In genomic region chr6:352896-353470, GRCh38 we compare ENCODE assay signal across 19 cellular contexts. TPM values are rescaled to one million over a fixed set of nuclear protein-coding genes. Genes with fewer than 3 reads are reported as not detected.
DNase-seq lines count a peak whose midpoint lies in the region; ATAC-seq and TF ChIP-seq lines count a peak whose summit lies in the region.
"Had no signal": no experiment of that assay in that cellular context is flagged by ENCODE, and none has a peak within 500 bp of the region (broad histone marks: within the 10 kb centered on the region; RNA-seq: fewer than 3 reads in every experiment).

No MANE protein-coding gene starts in this region.

- peak overlapping the region; percentile 97 for H3K27ac ChIP-seq in OCI-LY1 (ENCODE audit: low read depth, low read length, poor library complexity, severe bottlenecking)
- H3K27ac ChIP-seq: A549, BLaER1 had no signal

- H3K4me1 Mint-ChIP-seq in natural killer cell treated with Interleukin-12 subunit alpha and Interleukin-12 subunit beta and Interleukin-15 and Interleukin-18, amount 100 ng/mL, for 72 hours (ENCODE audit: low read depth in 2 of 2): peaks cover 9 to 12% of the 10 kb centered on the region in 2 donors
- H3K4me1 Mint-ChIP-seq in natural killer cell (peaks cover 3 to 28% of the 10 kb centered on the region in 2 donors), endothelial cell (ENCODE audit: unreplicated experiment) (peaks cover 7% of the 10 kb centered on the region)
- H3K4me1 Mint-ChIP-seq in stimulated activated naive B cell treated with anti-CD40 and anti-IgM and Interleukin-4, amounts not matched to agents 10 μg/mL and 1 μg/mL and 100 μg/mL, for 72 hours: peaks cover 48 to 85% of the 10 kb centered on the region in 2 donors
- H3K4me1 Mint-ChIP-seq: CD4-positive, alpha-beta memory T cell had no signal

- no peaks in the 10 kb centered on the region for H3K79me2 ChIP-seq in OCI-LY1 (ENCODE audit: insufficient read depth, low read length)

- H3K27ac Mint-ChIP-seq in natural killer cell treated with Interleukin-12 subunit alpha and Interleukin-12 subunit beta and Interleukin-15 and Interleukin-18, amount 100 ng/mL, for 72 hours: no peak overlapping the region
- H3K27ac Mint-ChIP-seq in natural killer cell (peak overlapping the region in 1 of 2 donors; percentile 18), endothelial cell (ENCODE audit: unreplicated experiment) (no peak overlapping the region)
- peak overlapping the region; percentile 44 for H3K27ac Mint-ChIP-seq in stimulated activated naive B cell treated with anti-CD40 and anti-IgM and Interleukin-4, amounts not matched to agents 10 μg/mL and 1 μg/mL and 100 μg/mL, for 72 hours
- H3K27ac Mint-ChIP-seq: CD4-positive, alpha-beta memory T cell; GM23338 had no signal

- H4K20me1 ChIP-seq in OCI-LY1 (ENCODE audit: insufficient read depth, low read length): no peaks in the 10 kb centered on the region
- H4K20me1 ChIP-seq: BLaER1 had no signal

- H3K4me1 ChIP-seq in OCI-LY1 (ENCODE audit: insufficient read depth, low read length, severe bottlenecking): peaks cover 88% of the 10 kb centered on the region
- H3K4me1 ChIP-seq: A549 had no signal

- ATAC-seq in natural killer cell treated with Interleukin-12 subunit alpha and Interleukin-12 subunit beta and Interleukin-15 and Interleukin-18, amount 100 ng/mL, for 72 hours: no peak
- no peak for ATAC-seq in natural killer cell
- no peak for ATAC-seq in stimulated activated naive B cell treated with anti-CD40 and anti-IgM and Interleukin-4, amounts not matched to agents 10 μg/mL and 1 μg/mL and 100 μg/mL, for 72 hours (replicated peaks)
- ATAC-seq: A549, GM23338, HCT116 had no signal

- no peak overlapping the region for H3K4me3 Mint-ChIP-seq in natural killer cell treated with Interleukin-12 subunit alpha and Interleukin-12 subunit beta and Interleukin-15 and Interleukin-18, amount 100 ng/mL, for 72 hours
- H3K4me3 Mint-ChIP-seq in natural killer cell (no peak overlapping the region), endothelial cell (ENCODE audit: unreplicated experiment) (peak overlapping the region; percentile 68)
- H3K4me3 Mint-ChIP-seq in stimulated activated naive B cell treated with anti-CD40 and anti-IgM and Interleukin-4, amounts not matched to agents 10 μg/mL and 1 μg/mL and 100 μg/mL, for 72 hours: no peak overlapping the region
- H3K4me3 Mint-ChIP-seq: CD4-positive, alpha-beta memory T cell; GM23338; IgD-negative memory B cell had no signal

- H3K9me3 Mint-ChIP-seq in natural killer cell treated with Interleukin-12 subunit alpha and Interleukin-12 subunit beta and Interleukin-15 and Interleukin-18, amount 100 ng/mL, for 72 hours: no peaks in the 10 kb centered on the region
- H3K9me3 Mint-ChIP-seq in natural killer cell (no peaks in the 10 kb centered on the region), endothelial cell (ENCODE audit: unreplicated experiment) (peaks cover 41% of the 10 kb centered on the region)
- peaks cover 0 to 4% of the 10 kb centered on the region in 2 donors for H3K9me3 Mint-ChIP-seq in stimulated activated naive B cell treated with anti-CD40 and anti-IgM and Interleukin-4, amounts not matched to agents 10 μg/mL and 1 μg/mL and 100 μg/mL, for 72 hours

- TF ChIP-seq CTCF in natural killer cell (IDR thresholded peaks at IDR 0.05) (no peak), OCI-LY1 (IDR thresholded peaks at IDR 0.05; ENCODE audit: low read length) (no peak), endothelial cell (IDR thresholded peaks at IDR 0.05; ENCODE audit: unreplicated experiment) (no peak)

- no peaks in the 10 kb centered on the region for H3K27me3 ChIP-seq in OCI-LY1 (ENCODE audit: insufficient read depth, low read length)
- H3K27me3 ChIP-seq: BLaER1 had no signal

- no peaks in the 10 kb centered on the region for H3K9me2 ChIP-seq in OCI-LY1 (ENCODE audit: low read depth, low read length)

- H3K9me3 ChIP-seq in OCI-LY1 (ENCODE audit: low read length): no peaks in the 10 kb centered on the region
- H3K9me3 ChIP-seq: A549, BLaER1 had no signal

- no peaks in the 10 kb centered on the region for H3F3A ChIP-seq in OCI-LY1 (ENCODE audit: insufficient read depth, low read length)

- intact Hi-C loops in natural killer cell (cut with micrococcal nuclease): no loop called here

- H3K36me3 Mint-ChIP-seq in natural killer cell treated with Interleukin-12 subunit alpha and Interleukin-12 subunit beta and Interleukin-15 and Interleukin-18, amount 100 ng/mL, for 72 hours: peaks cover 5% of the 10 kb centered on the region
- H3K36me3 Mint-ChIP-seq in natural killer cell: peaks cover 6% of the 10 kb centered on the region
- peaks cover 52% of the 10 kb centered on the region for H3K36me3 Mint-ChIP-seq in endothelial cell (ENCODE audit: low read depth, unreplicated experiment)
- peaks cover 28 to 49% of the 10 kb centered on the region in 2 donors for H3K36me3 Mint-ChIP-seq in stimulated activated naive B cell treated with anti-CD40 and anti-IgM and Interleukin-4, amounts not matched to agents 10 μg/mL and 1 μg/mL and 100 μg/mL, for 72 hours

- H3K9ac ChIP-seq in OCI-LY1 (ENCODE audit: low read length): peak overlapping the region; percentile 37
- H3K9ac ChIP-seq: BLaER1 had no signal

- H3K36me3 ChIP-seq in OCI-LY1 (ENCODE audit: insufficient read depth, low read length): no peaks in the 10 kb centered on the region

- peak; percentile 54 for DNase-seq in natural killer cell treated with Interleukin-12 subunit alpha and Interleukin-12 subunit beta and Interleukin-15 and Interleukin-18, amount 100 ng/mL, for 72 hours (ENCODE audit: low spot score)
- DNase-seq in natural killer cell (no peak), endothelial cell (ENCODE audit: low spot score) (no peak), SHP77 (lab: John Stamatoyannopoulos, UW) (no peak), AG08395 (ENCODE audit: low spot score) (no peak)
- no peak for DNase-seq in stimulated activated naive B cell treated with anti-CD40 and anti-IgM and Interleukin-4, amounts not matched to agents 10 μg/mL and 1 μg/mL and 100 μg/mL, for 72 hours
- no peak for DNase-seq in activated naive CD4-positive, alpha-beta T cell treated with Interleukin-2 at 50 U/mL for 16 hours
- DNase-seq: CD4-positive, alpha-beta memory T cell; DMS53; NCI-H1105 treated with DMSO at 0.1 percent for 48 hours; NCI-H1694; NCI-H2081 treated with DMSO at 0.1 percent for 48 hours had no signal

- no peak overlapping the region for H2AFZ ChIP-seq in OCI-LY1 (ENCODE audit: low read length)
- H2AFZ ChIP-seq: GM23338 had no signal

- peak overlapping the region; percentile 7 for H3K4me3 ChIP-seq in OCI-LY1 (ENCODE audit: low read depth, low read length, poor library complexity, severe bottlenecking)
- H3K4me3 ChIP-seq: A549, BLaER1, GM23338 had no signal

- peak overlapping the region; percentile 40 for H3K4me2 ChIP-seq in OCI-LY1 (ENCODE audit: low read length)
- H3K4me2 ChIP-seq: A549, BLaER1, GM23338 had no signal

- no peaks in the 10 kb centered on the region for H3K27me3 Mint-ChIP-seq in natural killer cell treated with Interleukin-12 subunit alpha and Interleukin-12 subunit beta and Interleukin-15 and Interleukin-18, amount 100 ng/mL, for 72 hours
- no peaks in the 10 kb centered on the region for H3K27me3 Mint-ChIP-seq in natural killer cell (ENCODE audit: low read depth in 2 of 2)
- peaks cover 32% of the 10 kb centered on the region for H3K27me3 Mint-ChIP-seq in endothelial cell (ENCODE audit: unreplicated experiment)
- no peaks in the 10 kb centered on the region for H3K27me3 Mint-ChIP-seq in stimulated activated naive B cell treated with anti-CD40 and anti-IgM and Interleukin-4, amounts not matched to agents 10 μg/mL and 1 μg/mL and 100 μg/mL, for 72 hours
- H3K27me3 Mint-ChIP-seq: CD4-positive, alpha-beta memory T cell; IgD-negative memory B cell had no signal

RNA-seq across cellular contexts. Expression of gene IRF4, which starts 38.6 kb away (rescaled TPM):
- total RNA-seq in natural killer cell treated with Interleukin-12 subunit alpha and Interleukin-12 subunit beta and Interleukin-15 and Interleukin-18, amount 100 ng/mL, for 72 hours: 100 to 1,000 TPM; 112 to 388 TPM
- 10 to 100 TPM in 1 of 3 donors, 1 to 10 TPM in 2; 3.5 to 37.5 (median 3.5) TPM for total RNA-seq in natural killer cell
- total RNA-seq in endothelial cell (ENCODE audit: unreplicated experiment): not detected
- total RNA-seq: LHCN-M2 had no signal
